15 cellular contexts compared by ENCODE assay signal in the genomic region with DNA sequence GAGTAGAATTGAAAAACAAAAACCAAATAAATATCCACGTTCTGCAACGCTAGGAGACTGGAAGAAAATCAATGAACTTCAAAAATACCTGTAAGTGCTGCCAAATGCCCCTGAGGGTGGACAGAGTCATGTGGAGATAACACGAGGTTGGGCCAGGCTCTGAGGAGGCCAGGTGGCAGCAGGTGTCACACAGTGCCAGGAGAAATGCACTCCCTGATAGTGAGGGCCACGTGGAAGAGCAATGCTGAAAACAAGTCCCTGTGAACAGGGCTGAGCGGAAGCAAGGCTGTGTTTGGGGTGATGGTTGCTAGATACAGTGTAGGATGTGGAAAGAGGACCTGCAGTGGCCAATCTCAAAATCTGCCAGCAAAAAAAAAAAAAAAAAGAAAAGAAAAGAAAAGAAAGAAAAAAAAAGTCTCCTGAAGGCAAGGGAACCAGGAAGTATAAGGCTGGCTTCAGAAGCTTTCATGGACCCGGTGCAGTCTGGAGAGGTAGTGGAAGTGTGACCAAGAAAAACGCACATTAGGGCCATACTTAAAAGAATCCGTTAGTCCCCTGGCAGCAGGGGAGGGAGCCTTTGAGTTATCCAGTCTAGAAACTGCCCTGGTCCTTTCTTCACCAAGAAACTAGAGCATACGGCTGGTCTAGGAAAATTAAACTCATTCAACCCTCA. TPM values are rescaled to one million over a fixed set of nuclear protein-coding genes. Genes with fewer than 3 reads are reported as not detected.
"Had no signal": no experiment of that assay in that cellular context is flagged by ENCODE, and none has a peak within 500 bp of the region (broad histone marks: within the 10 kb centered on the region; RNA-seq: fewer than 3 reads in every experiment).

No MANE protein-coding gene starts in this region.

- H3K4me2 ChIP-seq: hepatocyte had no signal

- H3K27me3 Mint-ChIP-seq: naive B cell; stimulated activated memory B cell treated with anti-CD40 and anti-IgM and Interleukin-4, amounts not matched to agents 10 μg/mL and 1 μg/mL and 100 μg/mL, for 72 hours; T-cell had no signal

- H3K4me3 ChIP-seq: hepatocyte, right atrium auricular region, transverse colon had no signal

- H3K79me2 ChIP-seq: hepatocyte had no signal

- H3K9me3 ChIP-seq: neutrophil, right atrium auricular region, transverse colon had no signal

- H3K4me1 Mint-ChIP-seq: mesothelial cell of epicardium; naive B cell; stimulated activated memory B cell treated with anti-CD40 and anti-IgM and Interleukin-4, amounts not matched to agents 10 μg/mL and 1 μg/mL and 100 μg/mL, for 72 hours had no signal

- DNase-seq: activated CD4-positive, alpha-beta T cell treated with anti-CD3 and anti-CD28 coated beads for 4 hours; activated naive CD4-positive, alpha-beta T cell treated with Interleukin-2 at 50 U/mL for 16 hours; dermis blood vessel endothelial cell; erythroblast; naive B cell; T-cell; transverse colon had no signal

- H2AFZ ChIP-seq: hepatocyte had no signal

- H3K9me3 Mint-ChIP-seq: mesothelial cell of epicardium; naive B cell; stimulated activated memory B cell treated with anti-CD40 and anti-IgM and Interleukin-4, amounts not matched to agents 10 μg/mL and 1 μg/mL and 100 μg/mL, for 72 hours; T-cell had no signal

- H3K27ac Mint-ChIP-seq: mesothelial cell of epicardium; naive B cell; stimulated activated memory B cell treated with anti-CD40 and anti-IgM and Interleukin-4, amounts not matched to agents 10 μg/mL and 1 μg/mL and 100 μg/mL, for 72 hours; T-cell had no signal

- H3K27me3 ChIP-seq: hepatocyte, neutrophil, right atrium auricular region, transverse colon had no signal

- H3K27ac ChIP-seq: hepatocyte, neutrophil, right atrium auricular region, transverse colon, VCaP had no signal

- H3K36me3 ChIP-seq: neutrophil, right atrium auricular region, transverse colon had no signal

- H3K4me3 Mint-ChIP-seq: mesothelial cell of epicardium; naive B cell; stimulated activated memory B cell treated with anti-CD40 and anti-IgM and Interleukin-4, amounts not matched to agents 10 μg/mL and 1 μg/mL and 100 μg/mL, for 72 hours; T-cell had no signal

RNA-seq across cellular contexts. Expression of a gene that starts 41.7 kb away (rescaled TPM):
- total RNA-seq: dermis blood vessel endothelial cell, kidney epithelial cell, posterior vena cava had no signal
